In the genomic region with DNA sequence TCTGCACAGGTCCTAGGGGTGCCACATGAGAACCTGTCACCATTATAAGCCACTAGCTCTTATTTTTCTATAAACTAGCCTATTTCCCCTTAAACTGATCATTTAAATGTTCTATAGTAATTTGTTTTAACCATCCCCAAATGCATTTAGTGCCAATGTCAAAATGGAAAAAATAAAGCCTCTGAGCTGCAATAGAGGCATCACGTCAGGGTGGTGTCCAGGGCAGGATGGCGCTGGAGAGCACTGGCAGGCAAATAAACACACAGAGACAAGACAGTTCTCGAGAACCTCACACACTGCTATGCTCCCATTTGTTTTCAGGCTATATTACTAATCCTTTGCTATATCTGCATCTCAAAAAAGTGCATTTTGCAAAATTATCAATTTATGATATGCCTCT, we compare ENCODE assay signal across 17 cellular contexts.
DNase-seq lines count a peak whose midpoint lies in the region; TF ChIP-seq lines count a peak whose summit lies in the region.
"Had no signal": no experiment of that assay in that cellular context is flagged by ENCODE, and none has a peak within 500 bp of the region (broad histone marks: within the 10 kb centered on the region; RNA-seq: fewer than 3 reads in every experiment).

No MANE protein-coding gene starts in this region.

- peaks cover 31% of the 10 kb centered on the region for H3K36me3 Mint-ChIP-seq in activated T-helper 2 cell treated with anti-CD3 and anti-CD28 coated beads, Interferon-gamma antibody, Interleukin-2, Interleukin-4, amounts not matched to agents 10 μg/mL and 5 μg/mL and 100 μg/mL, durations not matched to agents 14 hours and 24 hours and 36 hours (ENCODE audit: low read depth)
- peaks cover 14% of the 10 kb centered on the region for H3K36me3 Mint-ChIP-seq in chondrocyte (ENCODE audit: low read depth)

- DNase-seq in Ammon's horn (ENCODE audit: low spot score) (peak; percentile 36), caudate nucleus (lab: John Stamatoyannopoulos, UW) (peak in 3 of 61 donors; percentile 10 to 17 (median 12)), superior temporal gyrus (ENCODE audit: extremely low spot score) (peak; percentile 56), chondrocyte (ENCODE audit: low spot score) (no peak), posterior vena cava (ENCODE audit: low spot score) (no peak)
- DNase-seq in activated T-helper 2 cell treated with anti-CD3 and anti-CD28 coated beads, Interferon-gamma antibody, Interleukin-2, Interleukin-4, amounts not matched to agents 10 μg/mL and 5 μg/mL and 100 μg/mL, durations not matched to agents 14 hours and 24 hours and 36 hours (ENCODE audit: low spot score): no peak
- DNase-seq: AML-193; CD4-positive, alpha-beta memory T cell; DMS79 treated with DMSO at 0.1 percent for 48 hours; GF-D8; HCEC 1CT had no signal

- peaks cover 2% of the 10 kb centered on the region for H3K4me1 Mint-ChIP-seq in activated T-helper 2 cell treated with anti-CD3 and anti-CD28 coated beads, Interferon-gamma antibody, Interleukin-2, Interleukin-4, amounts not matched to agents 10 μg/mL and 5 μg/mL and 100 μg/mL, durations not matched to agents 14 hours and 24 hours and 36 hours (ENCODE audit: low read depth)
- H3K4me1 Mint-ChIP-seq in chondrocyte (ENCODE audit: low read depth): peaks cover 21% of the 10 kb centered on the region
- H3K4me1 Mint-ChIP-seq: CD14-positive monocyte had no signal

- H3K27ac Mint-ChIP-seq in activated T-helper 2 cell treated with anti-CD3 and anti-CD28 coated beads, Interferon-gamma antibody, Interleukin-2, Interleukin-4, amounts not matched to agents 10 μg/mL and 5 μg/mL and 100 μg/mL, durations not matched to agents 14 hours and 24 hours and 36 hours: no peak overlapping the region
- H3K27ac Mint-ChIP-seq in chondrocyte (ENCODE audit: unreplicated experiment): no peak overlapping the region
- H3K27ac Mint-ChIP-seq: CD4-positive, alpha-beta memory T cell; GM23338 had no signal

- intact Hi-C loops in activated T-helper 2 cell treated with anti-CD3 and anti-CD28 coated beads, Interferon-gamma antibody, Interleukin-2, Interleukin-4, amounts not matched to agents 10 μg/mL and 5 μg/mL and 100 μg/mL, durations not matched to agents 14 hours and 24 hours and 36 hours (cut with micrococcal nuclease): no loop called here
- intact Hi-C loops in posterior vena cava (cut with DNase I): no loop called here

- no peaks in the 10 kb centered on the region for H3K27me3 ChIP-seq in layer of hippocampus (ENCODE audit: control insufficient read depth, insufficient read depth, low read length)
- H3K27me3 ChIP-seq: BLaER1 had no signal

- H3K4me3 Mint-ChIP-seq in activated T-helper 2 cell treated with anti-CD3 and anti-CD28 coated beads, Interferon-gamma antibody, Interleukin-2, Interleukin-4, amounts not matched to agents 10 μg/mL and 5 μg/mL and 100 μg/mL, durations not matched to agents 14 hours and 24 hours and 36 hours (ENCODE audit: low read depth): no peak overlapping the region
- no peak overlapping the region for H3K4me3 Mint-ChIP-seq in chondrocyte (ENCODE audit: unreplicated experiment)
- H3K4me3 Mint-ChIP-seq: CD14-positive monocyte; CD4-positive, alpha-beta memory T cell; GM23338 had no signal

- no peaks in the 10 kb centered on the region for H3K9me3 Mint-ChIP-seq in activated T-helper 2 cell treated with anti-CD3 and anti-CD28 coated beads, Interferon-gamma antibody, Interleukin-2, Interleukin-4, amounts not matched to agents 10 μg/mL and 5 μg/mL and 100 μg/mL, durations not matched to agents 14 hours and 24 hours and 36 hours
- H3K9me3 Mint-ChIP-seq in chondrocyte (ENCODE audit: low read depth): no peaks in the 10 kb centered on the region
- H3K9me3 Mint-ChIP-seq: CD14-positive monocyte; CD4-positive, alpha-beta memory T cell; GM23338 had no signal

- H3K27me3 Mint-ChIP-seq in activated T-helper 2 cell treated with anti-CD3 and anti-CD28 coated beads, Interferon-gamma antibody, Interleukin-2, Interleukin-4, amounts not matched to agents 10 μg/mL and 5 μg/mL and 100 μg/mL, durations not matched to agents 14 hours and 24 hours and 36 hours (ENCODE audit: low read depth): no peaks in the 10 kb centered on the region
- H3K27me3 Mint-ChIP-seq in chondrocyte (ENCODE audit: low read depth): no peaks in the 10 kb centered on the region
- H3K27me3 Mint-ChIP-seq: CD4-positive, alpha-beta memory T cell had no signal

- peak overlapping the region; percentile 78 for H3K27ac ChIP-seq in caudate nucleus (ENCODE audit: low read depth, low read length)
- H3K27ac ChIP-seq in layer of hippocampus (ENCODE audit: low read depth, low read length): peak overlapping the region; percentile 69
- H3K27ac ChIP-seq: 22Rv1, A549, BLaER1 had no signal

- no peak for TF ChIP-seq CTCF in chondrocyte (IDR thresholded peaks at IDR 0.05)

Comparison
In these comparisons a context has a peak if more than half of its experiments do, and no peak if none do; other contexts are left out.
1. DNase-seq: peak in Ammon's horn (single experiment) and superior temporal gyrus (single experiment); none in activated T-helper 2 cell treated with anti-CD3 and anti-CD28 coated beads, Interferon-gamma antibody, Interleukin-2, Interleukin-4, amounts not matched to agents 10 μg/mL and 5 μg/mL and 100 μg/mL, durations not matched to agents 14 hours and 24 hours and 36 hours (single experiment), chondrocyte (single experiment) and posterior vena cava (single experiment).